In genomic region chr18:44185981-44186380, GRCh38 we compare ENCODE assay signal across 24 cellular contexts.
DNase-seq lines count a peak whose midpoint lies in the region; ATAC-seq and TF ChIP-seq lines count a peak whose summit lies in the region.
"Had no signal": no experiment of that assay in that cellular context is flagged by ENCODE, and none has a peak within 500 bp of the region (broad histone marks: within the 10 kb centered on the region; RNA-seq: fewer than 3 reads in every experiment).

No MANE protein-coding gene starts in this region.

- no peaks in the 10 kb centered on the region for H3K27me3 Mint-ChIP-seq in chondrocyte (ENCODE audit: low read depth)

- no peak overlapping the region for H4K8ac ChIP-seq in mesendoderm (ENCODE audit: low read depth, low read length)

- H2BK5ac ChIP-seq in mesendoderm (ENCODE audit: low read length): no peak overlapping the region

- no peaks in the 10 kb centered on the region for H3K9me3 Mint-ChIP-seq in chondrocyte (ENCODE audit: low read depth)
- H3K9me3 Mint-ChIP-seq: GM23338, IgD-negative memory B cell had no signal

- no peak for TF ChIP-seq EP300 in SK-N-SH (IDR thresholded peaks at IDR 0.05; ENCODE audit: borderline replicate concordance in 1 of 2, low read depth in 1 of 2, low read length in 1 of 2)

- no peak overlapping the region for H2BK120ac ChIP-seq in mesendoderm (ENCODE audit: low read depth, low read length)

- H3K4me1 Mint-ChIP-seq in chondrocyte (ENCODE audit: low read depth): peaks cover 30% of the 10 kb centered on the region
- H3K4me1 Mint-ChIP-seq: B cell, IgD-negative memory B cell had no signal

- H3K9me2 ChIP-seq in SK-N-SH: no peaks in the 10 kb centered on the region

- H3K4me3 Mint-ChIP-seq in chondrocyte (ENCODE audit: unreplicated experiment): peak overlapping the region; percentile 37
- H3K4me3 Mint-ChIP-seq: B cell, GM23338, IgD-negative memory B cell had no signal

- no peak for DNase-seq in SK-N-SH
- no peak for DNase-seq in chondrocyte (ENCODE audit: low spot score)
- peak; percentile 65 for DNase-seq in mesendoderm
- no peak for DNase-seq in NCI-H446 treated with DMSO at 0.1 percent for 48 hours (lab: John Stamatoyannopoulos, UW)
- no peak for DNase-seq in activated CD8-positive, alpha-beta memory T cell treated with anti-CD3 and anti-CD28 coated beads, Interleukin-2, amount 50 U/mL, for 48 hours
- DNase-seq: COR-L47, DMS 273 treated with DMSO at 0.1 percent for 48 hours, DND-41, HCEC 1CT, Karpas-422, MG63, NCI-H1048, NCI-H2081, NCI-H524, NCI-H82, OCI-M1, Right ventricle myocardium superior had no signal

- H3K4ac ChIP-seq in mesendoderm (ENCODE audit: low read depth, low read length): no peak overlapping the region

- peak overlapping the region; percentile 68 for H3K27ac Mint-ChIP-seq in chondrocyte (ENCODE audit: unreplicated experiment)
- H3K27ac Mint-ChIP-seq: B cell, IgD-negative memory B cell had no signal

- TF ChIP-seq CTCF in SK-N-SH (IDR thresholded peaks at IDR 0.05) (no peak), chondrocyte (IDR thresholded peaks at IDR 0.05) (no peak)

- POLR2A ChIA-PET in SK-N-SH (lab: Yijun Ruan, JAX): no interaction called here

- ATAC-seq in SK-N-SH treated with all-trans-retinoic acid at 6 μM for 48 hours (peak; percentile 82), GM21528 (IDR thresholded peaks at IDR 0.05; ENCODE audit: low FRiP score, unreplicated experiment) (no peak), HG03135 (IDR thresholded peaks at IDR 0.05; ENCODE audit: unreplicated experiment) (no peak)
- ATAC-seq: GM23338 had no signal

- H4K5ac ChIP-seq in mesendoderm (ENCODE audit: low read length): no peak overlapping the region

- H3K9ac ChIP-seq in SK-N-SH (no peak overlapping the region), mesendoderm (ENCODE audit: low read length) (no peak overlapping the region)

- H3K79me2 ChIP-seq in SK-N-SH (ENCODE audit: insufficient read depth) (no peaks in the 10 kb centered on the region), mesendoderm (ENCODE audit: control insufficient read depth, insufficient read depth, low read length) (no peaks in the 10 kb centered on the region)

- H3K18ac ChIP-seq in mesendoderm (ENCODE audit: low read length): no peak overlapping the region

- no peak overlapping the region for H2AFZ ChIP-seq in SK-N-SH (ENCODE audit: low read depth)
- H2AFZ ChIP-seq: GM23338 had no signal

- no peak overlapping the region for H2BK15ac ChIP-seq in mesendoderm (replicated peaks; ENCODE audit: low read depth)

- H3K79me1 ChIP-seq in mesendoderm (ENCODE audit: low read length): no peaks in the 10 kb centered on the region

- no peaks in the 10 kb centered on the region for H3K9me3 ChIP-seq in SK-N-SH
- H3K9me3 ChIP-seq: MG63 had no signal

- H2AK5ac ChIP-seq in mesendoderm (ENCODE audit: low read length): no peak overlapping the region

- no peak for TF ChIP-seq RAD21 in SK-N-SH (IDR thresholded peaks at IDR 0.05; ENCODE audit: low read length)

- H3K27me3 ChIP-seq in SK-N-SH (ENCODE audit: insufficient read depth): no peaks in the 10 kb centered on the region
- no peaks in the 10 kb centered on the region for H3K27me3 ChIP-seq in mesendoderm (ENCODE audit: insufficient read depth, low read length, poor library complexity)
- H3K27me3 ChIP-seq: MG63 had no signal

- H3K4me2 ChIP-seq in SK-N-SH (no peak overlapping the region), mesendoderm (ENCODE audit: low read length) (no peak overlapping the region)
- H3K4me2 ChIP-seq: GM23338 had no signal

- H3K36me3 Mint-ChIP-seq in chondrocyte (ENCODE audit: low read depth): no peaks in the 10 kb centered on the region
- H3K36me3 Mint-ChIP-seq: IgD-negative memory B cell had no signal

- H3K27ac ChIP-seq in SK-N-SH (ENCODE audit: low read depth in 2 of 2, low read length in 1 of 2) (no peak overlapping the region; a peak in 1 of 4 replicates), mesendoderm (ENCODE audit: low read depth, low read length) (no peak overlapping the region)
- H3K27ac ChIP-seq: 22Rv1 had no signal

- 69% methylated on average over 3 of the region's 3 CpGs for WGBS in SK-N-SH (ENCODE audit: low lambda C conversion rate)
- no CpG with 5 or more reads among the region's 3 CpGs for WGBS in mesendoderm (ENCODE audit: extremely low coverage, insufficient coverage, low lambda C conversion rate)

- H3K23ac ChIP-seq in mesendoderm (ENCODE audit: low read length): no peak overlapping the region

- CTCF ChIA-PET in SK-N-SH (lab: Yijun Ruan, JAX): interaction anchor here (1.5 kb wide), 1 partner anchor 17 kb away, joined by 4 read pairs; no protein-coding TSS in a partner anchor

- no peaks in the 10 kb centered on the region for H4K20me1 ChIP-seq in SK-N-SH (ENCODE audit: insufficient read depth)

- no peaks in the 10 kb centered on the region for H3K36me3 ChIP-seq in SK-N-SH (replicated peaks in 1 of 2; ENCODE audit: control insufficient read depth in 1 of 2, insufficient read depth in 2 of 2, low read length in 1 of 2)
- H3K36me3 ChIP-seq in mesendoderm (ENCODE audit: control insufficient read depth, insufficient read depth, low read length): no peaks in the 10 kb centered on the region
- H3K36me3 ChIP-seq: MG63 had no signal

- H3K56ac ChIP-seq in mesendoderm (ENCODE audit: low read length): no peak overlapping the region

- no peak overlapping the region for H3K4me3 ChIP-seq in SK-N-SH (ENCODE audit: low read depth in 2 of 2, low read length in 1 of 2)
- H3K4me3 ChIP-seq in mesendoderm (ENCODE audit: low read length): no peak overlapping the region
- H3K4me3 ChIP-seq: GM23338, MG63 had no signal

- no peaks in the 10 kb centered on the region for H3K4me1 ChIP-seq in SK-N-SH (ENCODE audit: control insufficient read depth in 1 of 2, insufficient read depth in 2 of 2, low read depth in 1 of 2, low read length in 1 of 2)
- no peaks in the 10 kb centered on the region for H3K4me1 ChIP-seq in mesendoderm (ENCODE audit: control insufficient read depth, low read depth, low read length)

- no peaks in the 10 kb centered on the region for H3F3A ChIP-seq in SK-N-SH (replicated peaks; ENCODE audit: insufficient read depth)

TF ChIP-seq in SK-N-SH treated with all-trans-retinoic acid at 6 μM for 48 hours, 23 proteins besides CTCF, POLR2A, EP300 and RAD21:
- TF ChIP-seq ISL1 (CRISPR knock-in tag; IDR thresholded peaks at IDR 0.05) (peak; percentile 33; the same call in 1 of the 2 replicates), ZFP3 (CRISPR knock-in tag; IDR thresholded peaks at IDR 0.05) (no peak)
TF ChIP-seq in SK-N-SH treated with all-trans-retinoic acid at 6 μM for 48 hours: peak in this region for 1.

TF ChIP-seq in SK-N-SH, 30 proteins besides CTCF, POLR2A, EP300 and RAD21:
- TF ChIP-seq NFIC (IDR thresholded peaks at IDR 0.05; ENCODE audit: borderline replicate concordance) (no peak), EZH2phosphoT487 (IDR thresholded peaks at IDR 0.05; ENCODE audit: borderline replicate concordance, low read depth) (no peak), USF2 (IDR thresholded peaks at IDR 0.05; ENCODE audit: borderline replicate concordance, low read depth, low read length) (no peak), FOXM1 (IDR thresholded peaks at IDR 0.05; ENCODE audit: low read depth) (no peak), IRF3 (IDR thresholded peaks at IDR 0.05; ENCODE audit: low read depth, low read length) (no peak), MAX (IDR thresholded peaks at IDR 0.05; ENCODE audit: low read depth) (no peak), TCF12 (IDR thresholded peaks at IDR 0.05) (no peak), FOSL2 (IDR thresholded peaks at IDR 0.05; ENCODE audit: borderline replicate concordance, low read depth) (no peak), SMC3 (IDR thresholded peaks at IDR 0.05; ENCODE audit: low read depth, low read length) (no peak)
